8 cellular contexts compared by ENCODE assay signal in the genomic region with DNA sequence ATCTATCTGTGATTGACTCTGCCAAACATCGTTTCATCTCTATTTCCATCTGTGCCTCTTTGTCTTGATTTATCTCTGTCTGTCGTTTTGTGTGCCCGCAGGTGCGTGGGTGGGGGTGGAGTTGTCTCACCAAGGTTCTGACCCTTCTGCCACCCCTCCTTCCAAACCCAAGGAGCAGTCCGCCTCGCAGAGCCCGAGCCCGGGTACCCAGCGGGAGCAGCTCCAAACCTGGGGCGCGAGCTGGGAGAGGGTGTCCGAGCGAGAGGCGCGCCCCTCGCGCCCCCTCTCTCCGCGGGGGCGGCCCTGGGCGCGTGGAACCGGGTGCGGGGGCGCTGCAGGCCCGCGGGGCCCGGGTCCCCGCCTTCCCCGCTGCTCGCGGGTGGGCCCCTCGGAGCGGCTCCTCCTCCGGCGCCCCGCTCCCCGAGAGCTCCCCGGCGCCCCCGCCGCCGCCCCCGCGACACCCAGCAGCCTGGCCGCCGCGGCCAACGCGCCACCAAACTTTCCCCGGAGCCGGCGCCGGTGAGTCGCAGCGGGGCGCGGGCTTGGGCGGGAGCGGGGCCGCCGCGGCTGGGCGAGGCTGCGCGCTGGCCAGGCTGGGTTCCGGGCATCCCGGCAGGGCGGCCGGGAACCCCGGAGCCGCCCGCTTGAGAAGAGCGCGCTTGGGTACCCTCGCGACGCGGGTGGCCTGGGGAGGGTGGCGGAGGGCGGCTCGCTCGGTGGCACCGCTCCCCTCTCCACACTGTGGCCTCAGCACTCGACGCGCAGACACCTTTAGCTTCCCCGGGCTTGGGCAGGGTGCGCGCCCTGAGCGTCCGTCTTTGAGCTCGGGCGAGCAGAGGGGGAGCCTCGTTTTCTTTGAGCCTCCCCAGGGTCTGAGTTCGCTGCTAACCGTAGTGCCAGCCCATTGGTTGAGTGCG. TPM values are rescaled to one million over a fixed set of nuclear protein-coding genes. Genes with fewer than 3 reads are reported as not detected.
A peak's percentile ranks its signal among the peaks of the same experiment; 100 is the strongest.
DNase-seq lines count a peak whose midpoint lies in the region; ATAC-seq and TF ChIP-seq lines count a peak whose summit lies in the region.

A gene with protein sequence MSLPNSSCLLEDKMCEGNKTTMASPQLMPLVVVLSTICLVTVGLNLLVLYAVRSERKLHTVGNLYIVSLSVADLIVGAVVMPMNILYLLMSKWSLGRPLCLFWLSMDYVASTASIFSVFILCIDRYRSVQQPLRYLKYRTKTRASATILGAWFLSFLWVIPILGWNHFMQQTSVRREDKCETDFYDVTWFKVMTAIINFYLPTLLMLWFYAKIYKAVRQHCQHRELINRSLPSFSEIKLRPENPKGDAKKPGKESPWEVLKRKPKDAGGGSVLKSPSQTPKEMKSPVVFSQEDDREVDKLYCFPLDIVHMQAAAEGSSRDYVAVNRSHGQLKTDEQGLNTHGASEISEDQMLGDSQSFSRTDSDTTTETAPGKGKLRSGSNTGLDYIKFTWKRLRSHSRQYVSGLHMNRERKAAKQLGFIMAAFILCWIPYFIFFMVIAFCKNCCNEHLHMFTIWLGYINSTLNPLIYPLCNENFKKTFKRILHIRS (plus strand): TSS at position 458 of the 917 bp plus-strand sequence. CDS start 104,545 bp downstream, outside the sequence.

- no peaks in the 10 kb centered on the region for H3K9me3 Mint-ChIP-seq in activated T-cell treated with anti-CD3 and anti-CD28 coated beads, Interleukin-2, amount 50 U/mL, for 72 hours

- peak; percentile 53 to 58 for ATAC-seq in activated T-cell treated with anti-CD3 and anti-CD28 coated beads, Interleukin-2, amount 50 U/mL, for 72 hours (replicated peaks in 1 of 2)
- ATAC-seq in HG02571 (IDR thresholded peaks at IDR 0.05; ENCODE audit: unreplicated experiment), result no peak

- TF ChIP-seq POLR2A in sigmoid colon (IDR thresholded peaks at IDR 0.05), result no peak

- no peaks in the 10 kb centered on the region for H3K27me3 ChIP-seq in right atrium auricular region
- no peaks in the 10 kb centered on the region for H3K27me3 ChIP-seq in sigmoid colon

- H3K36me3 ChIP-seq in right atrium auricular region, result no peaks in the 10 kb centered on the region
- no peaks in the 10 kb centered on the region for H3K36me3 ChIP-seq in sigmoid colon

- TF ChIP-seq EP300 in sigmoid colon (IDR thresholded peaks at IDR 0.05), result no peak

- peak within 1 kb of the TSS; percentile 72 to 76 for H3K4me3 Mint-ChIP-seq in activated T-cell treated with anti-CD3 and anti-CD28 coated beads, Interleukin-2, amount 50 U/mL, for 72 hours

- peaks cover 46% of the 10 kb centered on the region for H3K27me3 Mint-ChIP-seq in activated T-cell treated with anti-CD3 and anti-CD28 coated beads, Interleukin-2, amount 50 U/mL, for 72 hours (ENCODE audit: low read depth)

- peaks cover 12% of the 10 kb centered on the region for H3K4me1 Mint-ChIP-seq in activated T-cell treated with anti-CD3 and anti-CD28 coated beads, Interleukin-2, amount 50 U/mL, for 72 hours (ENCODE audit: low read depth)

- peak; percentile 25 for DNase-seq in HK-2 (ENCODE audit: unreplicated experiment)
- DNase-seq in activated T-cell treated with anti-CD3 and anti-CD28 coated beads, Interleukin-2, amount 50 U/mL, for 72 hours, result peak in 1 of 2 donors; percentile 13
- DNase-seq in right atrium auricular region (ENCODE audit: low spot score), result no peak
- no peak for DNase-seq in sigmoid colon
- DNase-seq in globus pallidus (ENCODE audit: low spot score), result no peak
- DNase-seq in GM20000 (ENCODE audit: low spot score), result no peak
- no peak for DNase-seq in NCI-H2196 treated with DMSO at 0.1 percent for 48 hours (lab: John Stamatoyannopoulos, UW; ENCODE audit: unreplicated experiment)

- H3K27ac ChIP-seq in right atrium auricular region, result peak within 1 kb of the TSS; percentile 55 to 58
- peak within 1 kb of the TSS; percentile 64 to 79 (median 74) for H3K27ac ChIP-seq in sigmoid colon

- H3K9me3 ChIP-seq in right atrium auricular region (no peaks in the 10 kb centered on the region), sigmoid colon (no peaks in the 10 kb centered on the region)

- H3K4me3 ChIP-seq in right atrium auricular region (peak within 1 kb of the TSS; percentile 42 to 54), sigmoid colon (peak within 1 kb of the TSS; percentile 38 to 73 (median 62))

- H3K36me3 Mint-ChIP-seq in activated T-cell treated with anti-CD3 and anti-CD28 coated beads, Interleukin-2, amount 50 U/mL, for 72 hours (ENCODE audit: insufficient read depth in 2 of 2), result no peaks in the 10 kb centered on the region

- no peak within 1 kb of the TSS for H3K27ac Mint-ChIP-seq in activated T-cell treated with anti-CD3 and anti-CD28 coated beads, Interleukin-2, amount 50 U/mL, for 72 hours

- peaks cover 0 to 18% of the 10 kb centered on the region in 2 donors for H3K4me1 ChIP-seq in right atrium auricular region
- H3K4me1 ChIP-seq in sigmoid colon, result peaks cover 0 to 45% (median 29%) of the 10 kb centered on the region in 4 donors

- intact Hi-C loops in sigmoid colon (cut with DNase I), result loop anchor here (5.0 kb wide), 1 partner anchor 92 kb away; no protein-coding TSS in a partner anchor

- 1% methylated on average over 98 of the region's 98 CpGs for WGBS in sigmoid colon, 2 donors

- TF ChIP-seq CTCF in right atrium auricular region (IDR thresholded peaks at IDR 0.05) (no peak), sigmoid colon (IDR thresholded peaks at IDR 0.05) (no peak), GM20000 (IDR thresholded peaks at IDR 0.05; ENCODE audit: extremely low read depth, missing control alignments) (no peak)

RNA-seq across cellular contexts. Expression of the gene that starts here (rescaled TPM):
- total RNA-seq in activated T-cell treated with anti-CD3 and anti-CD28 coated beads, Interleukin-2, amount 50 U/mL, for 72 hours, result 1 to 10 TPM; 4.6 TPM
- 1 to 10 TPM; 1.6 to 3.5 TPM for total RNA-seq in right atrium auricular region
- 10 to 100 TPM in 1 of 4 donors, 1 to 10 TPM in 3; 3.9 to 57.3 (median 4.6) TPM for total RNA-seq in sigmoid colon
- polyA plus RNA-seq in sigmoid colon, result 1 to 10 TPM; 1.8 to 8.3 (median 2.8) TPM
